ENCODE assay signal across 15 cellular contexts in the genomic region with DNA sequence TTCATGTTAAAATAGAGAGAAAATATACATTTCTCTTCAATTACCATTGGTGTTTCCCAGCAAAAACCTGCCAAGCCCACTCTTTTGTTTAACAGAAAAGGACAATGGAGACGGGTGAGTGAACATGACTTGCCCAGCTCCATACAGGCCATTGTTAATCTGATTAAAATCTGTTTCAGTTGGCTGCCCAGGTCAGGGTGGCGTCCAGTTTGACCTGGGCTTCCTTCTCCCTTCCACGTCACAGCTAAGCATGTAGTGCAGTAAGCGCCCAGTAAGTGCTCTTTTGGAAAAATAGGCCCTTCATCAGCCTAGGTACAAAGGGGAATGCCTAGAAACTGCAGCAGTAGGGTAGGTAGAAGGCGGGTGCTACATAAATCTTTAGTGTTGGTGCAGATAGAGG. TPM values are rescaled to one million over a fixed set of nuclear protein-coding genes. Genes with fewer than 3 reads are reported as not detected.
"Had no signal": no experiment of that assay in that cellular context is flagged by ENCODE, and none has a peak within 500 bp of the region (broad histone marks: within the 10 kb centered on the region; RNA-seq: fewer than 3 reads in every experiment).

No MANE protein-coding gene starts in this region.

- H3K4me3 ChIP-seq: body of pancreas had no signal

- H3K27ac Mint-ChIP-seq: T-helper 17 cell had no signal

- DNase-seq: activated B cell treated with CpG ODN at 0.5 μM for 24 hours; activated CD4-positive, alpha-beta T cell treated with anti-CD3 and anti-CD28 coated beads for 48 hours; amniotic stem cell; body of pancreas; central memory CD4-positive, alpha-beta T cell; cortex of kidney; effector CD4-positive, alpha-beta T cell; esophagus squamous epithelium; hippocampal formation; left ventricle myocardium superior; mesenchymal stem cell; T-helper 17 cell had no signal

- H3K27me3 Mint-ChIP-seq: activated B cell treated with CpG ODN at 0.5 μM for 24 hours; activated naive CD8-positive, alpha-beta T cell; T-helper 17 cell had no signal

- H3K27me3 ChIP-seq: body of pancreas, esophagus squamous epithelium had no signal

- ATAC-seq: body of pancreas, left ventricle myocardium superior, sciatic nerve, T-helper 17 cell had no signal

- H3K9me3 Mint-ChIP-seq: activated B cell treated with CpG ODN at 0.5 μM for 24 hours had no signal

- H3K27ac ChIP-seq: body of pancreas had no signal

RNA-seq across cellular contexts. Expression of gene SLC38A5, which starts 37.2 kb away (rescaled TPM):
- total RNA-seq: osteocyte had no signal
